9 cellular contexts compared by ENCODE assay signal in the genomic region with DNA sequence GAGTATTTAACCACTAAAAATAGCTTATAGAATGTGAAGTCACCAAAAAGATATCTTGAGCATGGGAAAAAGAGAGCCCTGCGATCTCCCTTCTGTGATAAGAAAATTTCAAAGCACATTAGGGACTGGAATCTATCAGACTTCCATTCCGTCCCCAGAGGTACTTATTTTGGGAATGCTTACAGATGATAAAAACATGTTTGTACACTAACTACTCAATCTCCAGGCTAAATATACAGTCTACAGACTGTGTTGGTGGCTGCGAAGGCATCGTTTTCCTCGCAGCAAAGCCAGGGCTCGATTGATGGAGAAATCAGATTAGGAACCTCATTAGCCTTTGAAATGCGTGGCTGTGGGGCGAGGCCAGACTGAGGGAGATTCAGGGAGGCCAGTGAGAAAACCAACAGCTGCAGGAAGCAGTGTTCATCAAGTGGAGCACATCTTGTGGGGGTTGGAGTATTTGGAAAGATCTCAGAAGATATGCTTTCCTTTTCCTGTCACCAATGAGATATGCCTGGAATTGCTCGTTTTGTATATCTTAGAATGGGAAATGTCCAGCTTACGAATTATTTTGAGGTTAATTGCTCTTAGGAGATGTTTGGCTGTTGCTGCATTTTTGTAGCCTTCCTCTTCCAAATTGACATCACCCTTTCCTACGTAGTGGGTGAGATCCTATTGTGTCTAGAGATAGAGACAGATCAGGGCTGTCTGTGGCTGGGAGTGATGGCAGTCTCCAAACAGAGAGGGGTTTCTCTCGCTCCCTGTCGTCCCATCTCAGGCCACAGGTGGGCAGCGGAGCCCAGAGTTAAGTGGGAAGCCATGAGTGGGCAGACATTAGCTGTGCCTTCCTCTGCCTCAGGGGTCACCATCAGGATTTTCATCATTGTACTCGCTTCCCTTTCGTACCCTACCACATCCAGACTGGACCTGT.
A peak's percentile ranks its signal among the peaks of the same experiment; 100 is the strongest.
DNase-seq lines count a peak whose midpoint lies in the region; ATAC-seq and TF ChIP-seq lines count a peak whose summit lies in the region.
"Had no signal": no experiment of that assay in that cellular context is flagged by ENCODE, and none has a peak within 500 bp of the region (broad histone marks: within the 10 kb centered on the region; RNA-seq: fewer than 3 reads in every experiment).

No MANE protein-coding gene starts in this region.

- peak overlapping the region; percentile 55 for H3K9ac ChIP-seq in adipocyte (ENCODE audit: low read length)

- POLR2A ChIA-PET in HEK293T (lab: Yijun Ruan, JAX): no interaction called here

- H3K36me3 ChIP-seq in adipocyte (ENCODE audit: control insufficient read depth, insufficient read depth, low read length, severe bottlenecking): no peaks in the 10 kb centered on the region

- no peak for TF ChIP-seq CTCF in lower leg skin (IDR thresholded peaks at IDR 0.05)

- 39 to 47% methylated on average over 16 of the region's 16 CpGs for WGBS in lower leg skin, 2 donors

- ATAC-seq in HG03342 (IDR thresholded peaks at IDR 0.05; ENCODE audit: unreplicated experiment): no peak
- ATAC-seq in HG02840 (IDR thresholded peaks at IDR 0.05; ENCODE audit: low FRiP score, unreplicated experiment): no peak

- H3K4me3 ChIP-seq in adipocyte (ENCODE audit: low read length): peak overlapping the region; percentile 57
- no peak overlapping the region for H3K4me3 ChIP-seq in lower leg skin (ENCODE audit: low read depth, poor library complexity, severe bottlenecking)
- H3K4me3 ChIP-seq: skin epidermis had no signal

- no peaks in the 10 kb centered on the region for H3K27me3 ChIP-seq in adipocyte (replicated peaks; ENCODE audit: control insufficient read depth, insufficient read depth, low read length)

- CTCF ChIA-PET in HEK293T (lab: Yijun Ruan, JAX): interaction anchor here (0.5 to 1.2 kb wide), 4 partner anchors 80 to 1192 kb away, joined by 3 to 4 read pairs (median 4); no protein-coding TSS in a partner anchor

- peaks cover 13% of the 10 kb centered on the region for H3K4me1 ChIP-seq in adipocyte (ENCODE audit: control insufficient read depth, insufficient read depth, low read length)

- peak; percentile 33 for DNase-seq in 8988T
- peak; percentile 35 for DNase-seq in HEK293T (ENCODE audit: extremely low spot score)
- peak; percentile 23 for DNase-seq in adipocyte (ENCODE audit: low read depth)
- peak; percentile 50 for DNase-seq in iris pigment epithelial cell (ENCODE audit: low read depth)
- no peak for DNase-seq in lower leg skin (ENCODE audit: low spot score in 2 of 2)
- no peak for DNase-seq in GM19240 (ENCODE audit: insufficient read length, low spot score)

- TF ChIP-seq POLR2A in lower leg skin (IDR thresholded peaks at IDR 0.05): no peak

- no peaks in the 10 kb centered on the region for H3K9me3 ChIP-seq in adipocyte (ENCODE audit: control insufficient read depth, low read length)

- intact Hi-C loops in lower leg skin (cut with DNase I; ENCODE audit: low total_unique reads): no loop called here

TF ChIP-seq in HEK293T, 16 proteins besides CTCF, POLR2A, EP300 and RAD21:
- TF ChIP-seq, protein P1, sequence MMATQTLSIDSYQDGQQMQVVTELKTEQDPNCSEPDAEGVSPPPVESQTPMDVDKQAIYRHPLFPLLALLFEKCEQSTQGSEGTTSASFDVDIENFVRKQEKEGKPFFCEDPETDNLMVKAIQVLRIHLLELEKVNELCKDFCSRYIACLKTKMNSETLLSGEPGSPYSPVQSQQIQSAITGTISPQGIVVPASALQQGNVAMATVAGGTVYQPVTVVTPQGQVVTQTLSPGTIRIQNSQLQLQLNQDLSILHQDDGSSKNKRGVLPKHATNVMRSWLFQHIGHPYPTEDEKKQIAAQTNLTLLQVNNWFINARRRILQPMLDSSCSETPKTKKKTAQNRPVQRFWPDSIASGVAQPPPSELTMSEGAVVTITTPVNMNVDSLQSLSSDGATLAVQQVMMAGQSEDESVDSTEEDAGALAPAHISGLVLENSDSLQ (IDR thresholded peaks at IDR 0.05): no peak

Comparison
In these comparisons a context has a peak if more than half of its experiments do, and no peak if none do; other contexts are left out.
1. DNase-seq: peak in 8988T (single experiment), HEK293T (single experiment), adipocyte (single experiment) and iris pigment epithelial cell (single experiment); none in lower leg skin (0 of 2) and GM19240 (single experiment).